ENCODE assay signal across 8 cellular contexts in genomic region chr12:63826002-63826585, GRCh38. TPM values are rescaled to one million over a fixed set of nuclear protein-coding genes. Genes with fewer than 3 reads are reported as not detected.
DNase-seq lines count a peak whose midpoint lies in the region; ATAC-seq and TF ChIP-seq lines count a peak whose summit lies in the region.

No MANE protein-coding gene starts in this region.

- peak; percentile 91 for TF ChIP-seq CTCF in cardiac fibroblast (IDR thresholded peaks at IDR 0.05; ENCODE audit: low read depth, low read length)

- ATAC-seq in GM18511 (IDR thresholded peaks at IDR 0.05; ENCODE audit: unreplicated experiment) (peak; percentile 81), HG03139 (IDR thresholded peaks at IDR 0.05; ENCODE audit: unreplicated experiment) (peak; percentile 63), left lobe of liver (peak; percentile 93)

- no peak overlapping the region for H3K4me3 ChIP-seq in cardiac fibroblast (replicated peaks in 1 of 2; ENCODE audit: low read depth in 2 of 2, low read length in 2 of 2)

- DNase-seq in AG08396 (ENCODE audit: low spot score): peak; percentile 55
- peak; percentile 74 for DNase-seq in NCI-H748 (lab: John Stamatoyannopoulos, UW; ENCODE audit: unreplicated experiment)
- DNase-seq in cardiac fibroblast (ENCODE audit: low read depth in 2 of 2): peak; percentile 83 to 87
- DNase-seq in left lobe of liver (ENCODE audit: low spot score): no peak
- no peak for DNase-seq in activated CD4-positive, CD25-positive, alpha-beta regulatory T cell (lab: John Stamatoyannopoulos, UW)
- DNase-seq in C1 segment of cervical spinal cord (lab: John Stamatoyannopoulos, UW): no peak

RNA-seq across cellular contexts. Expression of gene SRGAP1, which starts 18.4 kb away (rescaled TPM):
- total RNA-seq in left lobe of liver: 1.1 TPM

RNA-seq across cellular contexts. Expression of gene RXYLT1, which starts 46.4 kb away (rescaled TPM):
- 9.8 TPM for total RNA-seq in left lobe of liver

Comparison
In these comparisons a context has a peak if more than half of its experiments do, and no peak if none do; other contexts are left out.
1. DNase-seq: peak in AG08396 (single experiment), NCI-H748 (single experiment) and cardiac fibroblast (2 of 2); none in left lobe of liver (single experiment), activated CD4-positive, CD25-positive, alpha-beta regulatory T cell (0 of 4) and C1 segment of cervical spinal cord (0 of 14).
2. Peak in every context shown above with its lines, with median percentiles within 50 percentile points of each other: ATAC-seq.